ENCODE assay signal across 21 cellular contexts in the genomic region with DNA sequence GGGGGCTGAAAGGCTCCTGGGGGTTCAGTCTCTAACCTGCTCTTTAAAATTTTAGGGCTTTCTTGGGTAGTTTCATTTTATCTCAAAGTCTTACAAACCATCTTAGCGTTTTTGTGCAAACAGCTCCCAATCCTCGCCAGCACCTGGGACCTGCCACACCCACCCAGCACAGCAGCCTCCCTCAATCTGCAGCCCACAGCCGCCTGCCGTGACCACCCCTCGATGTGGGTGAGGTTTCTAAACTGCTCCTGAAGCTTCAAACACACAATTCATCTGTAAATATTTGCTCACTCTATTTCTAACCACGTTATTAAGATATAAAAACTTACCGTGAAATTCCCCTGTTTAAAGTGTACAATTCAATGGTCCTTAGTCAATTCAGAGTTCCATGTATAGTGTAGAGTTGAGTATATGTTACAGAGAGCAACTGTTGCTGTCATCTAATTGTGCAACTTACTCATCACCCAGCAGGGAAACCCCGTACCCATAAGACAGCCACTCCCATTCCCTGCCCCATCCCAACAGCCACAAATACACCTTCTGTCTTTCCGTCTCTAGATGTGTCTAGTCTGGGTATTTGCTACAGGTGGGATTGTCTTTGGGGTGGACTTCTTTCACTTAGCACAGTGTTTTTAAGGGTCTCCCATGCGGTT.
DNase-seq lines count a peak whose midpoint lies in the region; ATAC-seq, FAIRE-seq and TF ChIP-seq lines count a peak whose summit lies in the region.
"Had no signal": no experiment of that assay in that cellular context is flagged by ENCODE, and none has a peak within 500 bp of the region (broad histone marks: within the 10 kb centered on the region; RNA-seq: fewer than 3 reads in every experiment).

No MANE protein-coding gene starts in this region.

- peaks cover 78% of the 10 kb centered on the region for H3K27me3 ChIP-seq in left ventricle myocardium inferior (ENCODE audit: low read depth)
- no peaks in the 10 kb centered on the region for H3K27me3 ChIP-seq in bronchial epithelial cell (ENCODE audit: control insufficient read depth, insufficient read depth, low read length)

- TF ChIP-seq CTCF in left ventricle myocardium inferior (IDR thresholded peaks at IDR 0.05; ENCODE audit: borderline replicate concordance) (no peak), bronchial epithelial cell (IDR thresholded peaks at IDR 0.05; ENCODE audit: insufficient read depth, low read length, severe bottlenecking) (no peak), omental fat pad (IDR thresholded peaks at IDR 0.05) (no peak)

- no peaks in the 10 kb centered on the region for H3K9me3 ChIP-seq in left ventricle myocardium inferior (replicated peaks)
- H3K9me3 ChIP-seq: BE2C, Caco-2, HAP-1, MG63 had no signal

- ATAC-seq in Right ventricle myocardium superior (ENCODE audit: poor library complexity) (no peak), omental fat pad (ENCODE audit: low FRiP score) (no peak), GM19395 (IDR thresholded peaks at IDR 0.05; ENCODE audit: unreplicated experiment) (no peak)

- FAIRE-seq in bronchial epithelial cell (lab: Jason Lieb, UNC), result peak; percentile 28

- no peak overlapping the region for H3K4me3 ChIP-seq in left ventricle myocardium inferior
- H3K4me3 ChIP-seq in bronchial epithelial cell (ENCODE audit: low read depth, low read length), result no peak overlapping the region
- H3K4me3 ChIP-seq: HAP-1, MG63, PC-9 had no signal

- intact Hi-C loops in Right ventricle myocardium superior (cut with DNase I), result no loop called here
- intact Hi-C loops in left ventricle myocardium inferior (cut with micrococcal nuclease), result no loop called here

- H3K36me3 ChIP-seq in left ventricle myocardium inferior, result no peaks in the 10 kb centered on the region
- no peaks in the 10 kb centered on the region for H3K36me3 ChIP-seq in bronchial epithelial cell (ENCODE audit: control insufficient read depth, insufficient read depth, low read length)
- H3K36me3 ChIP-seq: BE2C, HAP-1, MG63 had no signal

- H3K4me1 ChIP-seq in left ventricle myocardium inferior, result no peaks in the 10 kb centered on the region
- H3K4me1 ChIP-seq: BE2C, Caco-2, HAP-1 had no signal

- no peak overlapping the region for H3K27ac ChIP-seq in left ventricle myocardium inferior (replicated peaks)
- H3K27ac ChIP-seq: PC-9 had no signal

- DNase-seq in Right ventricle myocardium superior (peak; percentile 8), left ventricle myocardium inferior (no peak), NCI-H345 treated with DMSO at 0.1 percent for 48 hours (lab: John Stamatoyannopoulos, UW; ENCODE audit: unreplicated experiment) (peak; percentile 40), bronchial epithelial cell (ENCODE audit: low read depth) (peak; percentile 33), putamen (ENCODE audit: low spot score) (no peak), SHP77 (lab: John Stamatoyannopoulos, UW) (no peak), omental fat pad (ENCODE audit: low spot score) (no peak)
- DNase-seq: BE2C; Caco-2; CD4-positive, CD25-positive, alpha-beta regulatory T cell; GDM1; IMR-90; Karpas-422; MG63; NCI-H1048; NCI-H146; NCI-H2081 treated with DMSO at 0.1 percent for 48 hours; NCI-H510A treated with DMSO at 0.1 percent for 48 hours; PC-9 had no signal

Comparison
In these comparisons a context has a peak if more than half of its experiments do, and no peak if none do; other contexts are left out.
1. DNase-seq: peak in Right ventricle myocardium superior (single experiment), NCI-H345 treated with DMSO at 0.1 percent for 48 hours (single experiment) and bronchial epithelial cell (single experiment); none in left ventricle myocardium inferior (single experiment), putamen (single experiment), SHP77 (0 of 2) and omental fat pad (single experiment).